23 cellular contexts compared by ENCODE assay signal in genomic region chr2:46023165-46023854, GRCh38.
"Had no signal": no experiment of that assay in that cellular context is flagged by ENCODE, and none has a peak within 500 bp of the region (broad histone marks: within the 10 kb centered on the region; RNA-seq: fewer than 3 reads in every experiment).

No MANE protein-coding gene starts in this region.

- H3K9me3 Mint-ChIP-seq: memory B cell, nephron had no signal

- H3K4me3 ChIP-seq: dorsolateral prefrontal cortex, hepatocyte, lower lobe of right lung, psoas muscle, sigmoid colon, skin epidermis, tibial artery, upper lobe of left lung, uterus had no signal

- H3K9me3 ChIP-seq: lower lobe of right lung, psoas muscle, sigmoid colon, tibial artery, upper lobe of left lung, uterus had no signal

- H3K9ac ChIP-seq: parathyroid adenoma had no signal

- H3K36me3 ChIP-seq: tibial artery, uterus had no signal

- H3K27me3 ChIP-seq: dorsolateral prefrontal cortex, hepatocyte, sigmoid colon, tibial artery, upper lobe of left lung, uterus had no signal

- ATAC-seq: left lobe of liver, lower lobe of right lung, psoas muscle had no signal

- DNase-seq: cortex of kidney; dorsolateral prefrontal cortex; effector CD8-positive, alpha-beta T cell; foreskin melanocyte; head of caudate nucleus; kidney glomerular epithelial cell; lower lobe of right lung; psoas muscle; retina; sigmoid colon; stimulated activated CD4-positive, alpha-beta T cell treated with anti-CD3 and anti-CD28 coated beads, Interleukin-2, amount 100 ng/mL, for 24 hours; stimulated activated CD4-positive, alpha-beta T cell treated with anti-CD3 and anti-CD28 coated beads, Interleukin-4, amount 100 ng/mL, for 4 hours; stimulated activated naive CD4-positive, alpha-beta T cell; tibial artery; uterus had no signal

- H3K27ac ChIP-seq: dorsolateral prefrontal cortex, hepatocyte, lower lobe of right lung, parathyroid adenoma, psoas muscle, sigmoid colon, skin epidermis, tibial artery, uterus had no signal

- H3K4me1 ChIP-seq: parathyroid adenoma, psoas muscle, sigmoid colon, tibial artery, uterus had no signal

- H3K4me3 Mint-ChIP-seq: memory B cell, mesothelial cell of epicardium, nephron had no signal

- H3K27ac Mint-ChIP-seq: memory B cell, mesothelial cell of epicardium, nephron had no signal

- H3K4me1 Mint-ChIP-seq: memory B cell, mesothelial cell of epicardium, nephron had no signal

- H3K27me3 Mint-ChIP-seq: memory B cell had no signal
